9 cellular contexts compared by ENCODE assay signal in the genomic region with DNA sequence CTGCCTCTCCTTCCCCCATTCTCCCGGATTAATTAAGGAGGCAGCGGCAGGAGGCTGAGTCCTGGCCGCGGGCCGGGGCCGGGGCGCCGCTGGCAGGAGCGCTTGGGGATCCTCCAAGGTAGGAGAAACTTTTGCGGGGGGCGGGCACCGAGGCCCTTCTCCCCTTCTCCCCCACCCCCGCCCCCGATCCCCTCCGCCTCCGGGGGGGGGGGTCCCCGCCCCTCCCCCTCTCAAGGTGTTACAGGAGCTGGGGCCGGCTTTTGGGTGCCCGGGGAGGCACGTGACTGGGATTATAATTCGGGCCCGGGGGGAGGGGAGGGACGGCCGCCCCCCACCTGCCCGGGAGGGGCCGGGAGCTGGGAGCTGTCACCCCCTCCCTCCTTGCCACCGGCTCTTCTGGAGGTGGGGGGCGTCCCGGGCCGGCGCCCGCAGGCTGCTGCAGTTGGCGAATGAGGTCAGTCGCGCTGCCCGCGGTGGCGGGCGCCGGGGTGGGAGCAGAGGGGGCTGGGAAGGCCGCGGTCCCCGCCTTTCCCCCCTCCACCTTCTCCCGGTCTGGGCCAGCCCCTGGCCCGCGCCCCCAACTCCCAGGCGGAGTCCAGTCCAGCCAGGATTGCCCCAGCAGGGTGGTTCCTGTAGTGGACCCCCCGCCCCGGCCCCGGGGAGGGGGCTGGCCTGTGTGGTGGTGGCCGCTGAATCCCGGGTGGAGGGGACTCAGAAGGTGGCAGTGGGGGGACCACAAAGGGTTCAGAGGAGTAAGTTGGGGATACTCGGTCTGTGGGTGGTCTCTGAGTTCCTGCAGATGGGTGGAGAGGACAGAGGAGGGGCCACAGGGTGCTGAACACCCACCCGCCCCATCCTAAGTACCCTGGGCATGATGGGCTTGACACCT. TPM values are rescaled to one million over a fixed set of nuclear protein-coding genes. Genes with fewer than 3 reads are reported as not detected.
DNase-seq lines count a peak whose midpoint lies in the region; ATAC-seq and FAIRE-seq lines count a peak whose summit lies in the region.
"Had no signal": no experiment of that assay in that cellular context is flagged by ENCODE, and none has a peak within 500 bp of the region (broad histone marks: within the 10 kb centered on the region; RNA-seq: fewer than 3 reads in every experiment).

No MANE protein-coding gene starts in this region.

- H3K4me3 ChIP-seq in iPS-15b (ENCODE audit: low read depth, low read length), result peak overlapping the region; percentile 70

- ATAC-seq in activated CD4-positive, alpha-beta T cell treated with anti-CD3 and anti-CD28 coated beads for 36 hours, result no peak
- no peak for ATAC-seq in activated naive CD8-positive, alpha-beta T cell treated with anti-CD3 and anti-CD28 coated beads, Interleukin-2, amount 50 U/mL, for 24 hours

- POLR2A ChIA-PET in activated CD4-positive, alpha-beta T cell treated with anti-CD3 and anti-CD28 coated beads for 36 hours (lab: Charles Lee), result no interaction called here

- H3K4me3 Mint-ChIP-seq in activated CD4-positive, alpha-beta T cell treated with anti-CD3 and anti-CD28 coated beads for 36 hours, result peak overlapping the region; percentile 39
- peak overlapping the region; percentile 34 for H3K4me3 Mint-ChIP-seq in activated naive CD8-positive, alpha-beta T cell treated with anti-CD3 and anti-CD28 coated beads, Interleukin-2, amount 50 U/mL, for 24 hours

- peak; percentile 45 for DNase-seq in activated CD4-positive, alpha-beta T cell treated with anti-CD3 and anti-CD28 coated beads for 36 hours
- no peak for DNase-seq in activated CD4-positive, alpha-beta T cell treated with anti-CD3 and anti-CD28 coated beads, Interleukin-2, amount 50 U/mL, for 1 hour
- peak; percentile 45 for DNase-seq in activated naive CD8-positive, alpha-beta T cell treated with anti-CD3 and anti-CD28 coated beads, Interleukin-2, amount 50 U/mL, for 24 hours
- peak; percentile 24 to 26 for DNase-seq in stimulated activated CD4-positive, alpha-beta T cell treated with anti-CD3 and anti-CD28 coated beads, Interleukin-2, amount 100 ng/mL, for 24 hours
- DNase-seq in RCC 7860 (ENCODE audit: low spot score) (no peak), NCI-H1694 treated with DMSO at 0.1 percent for 48 hours (lab: John Stamatoyannopoulos, UW) (no peak), Kasumi-1 (lab: John Stamatoyannopoulos, UW) (no peak)

- peak overlapping the region; percentile 54 for H3K9ac ChIP-seq in iPS-15b (ENCODE audit: low read depth, low read length)

- H3K4me1 Mint-ChIP-seq in activated CD4-positive, alpha-beta T cell treated with anti-CD3 and anti-CD28 coated beads for 36 hours, result peaks cover 14% of the 10 kb centered on the region
- peaks cover 17% of the 10 kb centered on the region for H3K4me1 Mint-ChIP-seq in activated naive CD8-positive, alpha-beta T cell treated with anti-CD3 and anti-CD28 coated beads, Interleukin-2, amount 50 U/mL, for 24 hours

- no peaks in the 10 kb centered on the region for H3K9me3 ChIP-seq in iPS-15b (ENCODE audit: control insufficient read depth, insufficient read depth, low read length)

- no peak for FAIRE-seq in RCC 7860 (lab: Jason Lieb, UNC)

- no peak overlapping the region for H3K27ac Mint-ChIP-seq in activated CD4-positive, alpha-beta T cell treated with anti-CD3 and anti-CD28 coated beads for 36 hours
- no peak overlapping the region for H3K27ac Mint-ChIP-seq in activated naive CD8-positive, alpha-beta T cell treated with anti-CD3 and anti-CD28 coated beads, Interleukin-2, amount 50 U/mL, for 24 hours

- H3K27me3 Mint-ChIP-seq in activated CD4-positive, alpha-beta T cell treated with anti-CD3 and anti-CD28 coated beads for 36 hours, result no peaks in the 10 kb centered on the region
- H3K27me3 Mint-ChIP-seq in activated naive CD8-positive, alpha-beta T cell treated with anti-CD3 and anti-CD28 coated beads, Interleukin-2, amount 50 U/mL, for 24 hours, result peaks cover 7% of the 10 kb centered on the region

- H3K9me3 Mint-ChIP-seq in activated CD4-positive, alpha-beta T cell treated with anti-CD3 and anti-CD28 coated beads for 36 hours (ENCODE audit: low read depth), result no peaks in the 10 kb centered on the region
- no peaks in the 10 kb centered on the region for H3K9me3 Mint-ChIP-seq in activated naive CD8-positive, alpha-beta T cell treated with anti-CD3 and anti-CD28 coated beads, Interleukin-2, amount 50 U/mL, for 24 hours
- H3K9me3 Mint-ChIP-seq: activated naive CD4-positive, alpha-beta T cell treated with anti-CD3 and anti-CD28 coated beads, Interleukin-2, amount 50 U/mL, for 72 hours had no signal

- H3K36me3 Mint-ChIP-seq in activated CD4-positive, alpha-beta T cell treated with anti-CD3 and anti-CD28 coated beads for 36 hours (ENCODE audit: low read depth), result no peaks in the 10 kb centered on the region
- no peaks in the 10 kb centered on the region for H3K36me3 Mint-ChIP-seq in activated naive CD8-positive, alpha-beta T cell treated with anti-CD3 and anti-CD28 coated beads, Interleukin-2, amount 50 U/mL, for 24 hours (ENCODE audit: low read depth)
- H3K36me3 Mint-ChIP-seq: activated naive CD4-positive, alpha-beta T cell treated with anti-CD3 and anti-CD28 coated beads, Interleukin-2, amount 50 U/mL, for 72 hours had no signal

- CTCF ChIA-PET in activated CD4-positive, alpha-beta T cell treated with anti-CD3 and anti-CD28 coated beads for 36 hours (lab: Charles Lee), result no interaction called here

- no peaks in the 10 kb centered on the region for H3K36me3 ChIP-seq in iPS-15b (ENCODE audit: control insufficient read depth, insufficient read depth, low read length)

- intact Hi-C loops in activated CD4-positive, alpha-beta T cell treated with anti-CD3 and anti-CD28 coated beads for 36 hours (cut with DNase I, micrococcal nuclease), result loop anchor here in 1 of 2 experiments (5.0 kb wide), 1 partner anchor 88 kb away; no protein-coding TSS in a partner anchor

- H3K27me3 ChIP-seq in iPS-15b (ENCODE audit: control insufficient read depth, insufficient read depth, low read length), result no peaks in the 10 kb centered on the region

- no peaks in the 10 kb centered on the region for H3K4me1 ChIP-seq in iPS-15b (ENCODE audit: control insufficient read depth, insufficient read depth, low read length)

RNA-seq across cellular contexts. Expression of gene GTF2IRD1, which starts 0.6 kb away (rescaled TPM):
- 1 to 10 TPM; 4.6 to 5.3 TPM for total RNA-seq in activated CD4-positive, alpha-beta T cell treated with anti-CD3 and anti-CD28 coated beads for 36 hours

Comparison
In these comparisons a context has a peak if more than half of its experiments do, and no peak if none do; other contexts are left out.
1. DNase-seq: peak in activated CD4-positive, alpha-beta T cell treated with anti-CD3 and anti-CD28 coated beads for 36 hours (single experiment), activated naive CD8-positive, alpha-beta T cell treated with anti-CD3 and anti-CD28 coated beads, Interleukin-2, amount 50 U/mL, for 24 hours (single experiment) and stimulated activated CD4-positive, alpha-beta T cell treated with anti-CD3 and anti-CD28 coated beads, Interleukin-2, amount 100 ng/mL, for 24 hours (2 of 2); none in activated CD4-positive, alpha-beta T cell treated with anti-CD3 and anti-CD28 coated beads, Interleukin-2, amount 50 U/mL, for 1 hour (single experiment), RCC 7860 (single experiment), NCI-H1694 treated with DMSO at 0.1 percent for 48 hours (single experiment) and Kasumi-1 (0 of 2).